ENCODE assay signal across 23 cellular contexts in the genomic region with DNA sequence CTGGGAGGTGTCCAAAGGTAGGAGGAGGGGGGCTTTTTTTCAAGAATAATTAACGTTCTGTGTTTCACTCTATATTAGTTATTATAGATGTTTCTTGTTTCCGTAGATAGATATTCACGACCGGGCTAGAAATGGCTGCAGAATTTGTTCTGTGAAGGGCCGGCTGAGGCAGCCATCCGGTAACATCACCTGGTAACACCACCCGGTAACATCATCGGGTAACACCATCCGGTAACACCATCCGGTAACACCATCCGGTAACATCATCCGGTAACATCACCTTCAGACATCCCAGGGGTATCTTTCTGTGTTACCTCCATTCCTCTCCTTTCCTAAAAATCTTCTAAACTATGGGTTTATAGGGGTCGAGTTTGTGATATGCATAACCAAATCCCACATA.
"Had no signal": no experiment of that assay in that cellular context is flagged by ENCODE, and none has a peak within 500 bp of the region (broad histone marks: within the 10 kb centered on the region; RNA-seq: fewer than 3 reads in every experiment).

No MANE protein-coding gene starts in this region.

- H3K27me3 ChIP-seq: Peyer's patch, SJCRH30 had no signal

- H3K36me3 ChIP-seq: Peyer's patch, SJCRH30 had no signal

- H3K27ac ChIP-seq: Peyer's patch, RWPE1, SJCRH30 had no signal

- H3K9me3 ChIP-seq: Peyer's patch, SJCRH30 had no signal

- DNase-seq: KBM-7, MV-4-11, NCI-H1092, NCI-H1105 treated with DMSO at 0.1 percent for 48 hours, NCI-H1417 treated with DMSO at 0.1 percent for 48 hours, NCI-H146, NCI-H1694 treated with DMSO at 0.1 percent for 48 hours, NCI-H1930, NCI-H2081, NCI-H2107, NCI-H226, NCI-H446, NCI-H510A, NCI-H524 treated with DMSO at 0.1 percent for 48 hours, NCI-H69, NCI-H774, Peyer's patch, SHP77 treated with DMSO at 0.1 percent for 48 hours, SJCRH30, T-helper 1 cell, T-helper 17 cell had no signal

- H3K4me1 ChIP-seq: Peyer's patch, SJCRH30 had no signal

- ATAC-seq: SK-N-SH treated with all-trans-retinoic acid at 6 μM for 48 hours, T-helper 17 cell had no signal

- H3K4me3 ChIP-seq: Peyer's patch, SJCRH30 had no signal
